In genomic region chr7:139133335-139134139, GRCh38 we compare ENCODE assay signal across 8 cellular contexts. TPM values are rescaled to one million over a fixed set of nuclear protein-coding genes. Genes with fewer than 3 reads are reported as not detected.
DNase-seq lines count a peak whose midpoint lies in the region; ATAC-seq and TF ChIP-seq lines count a peak whose summit lies in the region.

No MANE protein-coding gene starts in this region.

- peaks cover 0 to 4% of the 10 kb centered on the region in 2 donors for H3K27me3 Mint-ChIP-seq in natural killer cell treated with Interleukin-12 subunit alpha and Interleukin-12 subunit beta and Interleukin-15 and Interleukin-18, amount 100 ng/mL, for 72 hours

- H2AFZ ChIP-seq in GM23248, result peak overlapping the region; percentile 99

- 0 to 2% methylated on average over 36 of the region's 36 CpGs for WGBS in GM23248 (ENCODE audit: low coverage in 1 of 2, low lambda C conversion rate in 2 of 2, missing lambda C conversion rate in 2 of 2), 2 experiments

- peak overlapping the region; percentile 75 for H3K27ac ChIP-seq in GM23248
- H3K27ac ChIP-seq in RWPE1, result peak overlapping the region; percentile 56

- TF ChIP-seq CTCF in RWPE1 (conservative IDR thresholded peaks at IDR 0.05; ENCODE audit: low read depth) (no peak), fibroblast of the aortic adventitia (IDR thresholded peaks at IDR 0.05; ENCODE audit: insufficient read depth, low read length) (no peak)

- H3K36me3 ChIP-seq in GM23248 (ENCODE audit: low read depth), result no peaks in the 10 kb centered on the region

- H3K36me3 Mint-ChIP-seq in natural killer cell treated with Interleukin-12 subunit alpha and Interleukin-12 subunit beta and Interleukin-15 and Interleukin-18, amount 100 ng/mL, for 72 hours, result no peaks in the 10 kb centered on the region

- CTCF ChIA-PET in RWPE1 (lab: Yijun Ruan, JAX), result no interaction called here

- H3K4me3 ChIP-seq in GM23248, result peak overlapping the region; percentile 89
- peak overlapping the region; percentile 89 for H3K4me3 ChIP-seq in fibroblast of the aortic adventitia (ENCODE audit: low read depth, low read length)

- peak overlapping the region; percentile 87 for H3K9ac ChIP-seq in GM23248

- DNase-seq in EH (ENCODE audit: low read depth) (peak; percentile 88), GM23248 (peak; percentile 96), Kasumi-1 (lab: John Stamatoyannopoulos, UW) (peak; percentile 90), RWPE1 (ENCODE audit: low spot score) (peak; percentile 81), fibroblast of the aortic adventitia (ENCODE audit: low read depth) (peak; percentile 91)
- DNase-seq in activated T-helper 9 cell treated with anti-CD3 and anti-CD28 coated beads, Interleukin-2, amount 50 U/mL, for 16 hours (ENCODE audit: low read depth), result peak; percentile 80
- peak; percentile 89 for DNase-seq in natural killer cell treated with Interleukin-12 subunit alpha and Interleukin-12 subunit beta and Interleukin-15 and Interleukin-18, amount 100 ng/mL, for 72 hours (ENCODE audit: low spot score)
- DNase-seq in stimulated activated naive CD4-positive, alpha-beta T cell (lab: John Stamatoyannopoulos, UW), result peak; percentile 71 to 85 (median 76)

- 0 out of 2 replicates have a peak, but pooled peaks cover 9% of the 10 kb centered on the region for H3K79me2 ChIP-seq in GM23248 (ENCODE audit: insufficient read depth)

- peak overlapping the region; percentile 69 to 84 for H3K27ac Mint-ChIP-seq in natural killer cell treated with Interleukin-12 subunit alpha and Interleukin-12 subunit beta and Interleukin-15 and Interleukin-18, amount 100 ng/mL, for 72 hours

- H3K4me1 Mint-ChIP-seq in natural killer cell treated with Interleukin-12 subunit alpha and Interleukin-12 subunit beta and Interleukin-15 and Interleukin-18, amount 100 ng/mL, for 72 hours (ENCODE audit: low read depth in 2 of 2), result peaks cover 14 to 16% of the 10 kb centered on the region in 2 donors

- peak; percentile 98 to 99 for ATAC-seq in natural killer cell treated with Interleukin-12 subunit alpha and Interleukin-12 subunit beta and Interleukin-15 and Interleukin-18, amount 100 ng/mL, for 72 hours

- peak overlapping the region; percentile 75 for H3K4me2 ChIP-seq in GM23248 (ENCODE audit: unreplicated experiment)

- H4K20me1 ChIP-seq in GM23248 (ENCODE audit: insufficient read depth), result no peaks in the 10 kb centered on the region

- H3K4me3 Mint-ChIP-seq in natural killer cell treated with Interleukin-12 subunit alpha and Interleukin-12 subunit beta and Interleukin-15 and Interleukin-18, amount 100 ng/mL, for 72 hours, result peak overlapping the region; percentile 94

- H3K4me1 ChIP-seq in GM23248 (ENCODE audit: insufficient read depth), result 0 out of 2 replicates have a peak, but pooled peaks cover 11% of the 10 kb centered on the region

- no peaks in the 10 kb centered on the region for H3K9me3 Mint-ChIP-seq in natural killer cell treated with Interleukin-12 subunit alpha and Interleukin-12 subunit beta and Interleukin-15 and Interleukin-18, amount 100 ng/mL, for 72 hours

- H3K27me3 ChIP-seq in GM23248 (replicated peaks; ENCODE audit: insufficient read depth), result no peaks in the 10 kb centered on the region

- H3K9me2 ChIP-seq in GM23248 (ENCODE audit: insufficient read depth), result no peaks in the 10 kb centered on the region

- no peaks in the 10 kb centered on the region for H3F3A ChIP-seq in GM23248 (ENCODE audit: insufficient read depth)

- H3K9me3 ChIP-seq in GM23248 (ENCODE audit: low read depth), result no peaks in the 10 kb centered on the region

- POLR2A ChIA-PET in RWPE1 (lab: Yijun Ruan, JAX; ENCODE audit: low non-redundant PET), result interaction anchor here (0.7 kb wide), 1 partner anchor 17 kb away, joined by 4 read pairs; no protein-coding TSS in a partner anchor

- in situ Hi-C loops in GM23248 (cut with MboI), result no loop called here

RNA-seq across cellular contexts. Expression of gene ZC3HAV1, which starts 24.0 kb away (rescaled TPM):
- total RNA-seq in GM23248 (2014; rRNA removed; shearing (Covaris generic)), result 30.5 and 36.4 TPM in 2 replicates
- polyA plus RNA-seq in GM23248 (2016; fragmentation: Nextera tagmentation; extraction: Ambion mirVana), result 28.8 and 29.9 TPM in 2 replicates
- total RNA-seq in fibroblast of the aortic adventitia (ENCODE audit: low replicate concordance), result 20.0 and 55.4 TPM in 2 replicates
- total RNA-seq in natural killer cell treated with Interleukin-12 subunit alpha and Interleukin-12 subunit beta and Interleukin-15 and Interleukin-18, amount 100 ng/mL, for 72 hours, result 100 to 1,000 TPM in 1 of 2 donors, 10 to 100 TPM in 1; 88.2 to 104 TPM

Comparison
In these comparisons a context has a peak if more than half of its experiments do, and no peak if none do; other contexts are left out.
1. Peak in every context shown above with its lines: DNase-seq, ATAC-seq, H3K4me3 ChIP-seq and H3K27ac ChIP-seq.